8 cellular contexts compared by ENCODE assay signal in the genomic region with DNA sequence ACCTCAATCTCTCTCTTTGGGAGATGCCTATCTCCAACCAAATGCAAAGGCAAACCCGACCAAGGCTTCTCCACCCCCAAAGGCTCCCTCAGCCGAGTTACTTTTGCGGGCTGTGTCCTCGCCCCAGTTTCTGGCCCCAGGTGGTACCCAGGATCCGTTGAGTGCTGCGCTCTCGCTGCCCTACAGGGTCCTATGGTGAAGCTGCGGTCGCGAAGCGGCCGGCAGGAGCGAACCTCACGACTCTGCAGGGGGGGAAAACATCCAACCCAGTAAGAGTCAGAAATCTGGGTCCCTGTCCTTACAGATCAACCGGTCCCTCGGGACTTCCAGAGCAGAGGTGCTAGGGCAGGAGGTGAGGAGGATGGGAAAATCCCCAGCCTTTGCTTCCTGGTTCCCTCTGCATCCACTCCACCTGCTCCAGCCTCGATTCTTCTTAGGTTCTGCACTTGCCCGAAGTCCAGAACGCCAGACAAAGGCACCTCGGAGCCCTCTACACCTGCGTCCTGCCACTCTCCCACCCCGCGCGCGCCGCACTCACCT. TPM values are rescaled to one million over a fixed set of nuclear protein-coding genes. Genes with fewer than 3 reads are reported as not detected.
A peak's percentile ranks its signal among the peaks of the same experiment; 100 is the strongest.
DNase-seq lines count a peak whose midpoint lies in the region; ATAC-seq and TF ChIP-seq lines count a peak whose summit lies in the region.

No MANE protein-coding gene starts in this region.

- H3K27me3 ChIP-seq in lower lobe of right lung (ENCODE audit: low read depth) (peaks cover 32% of the 10 kb centered on the region), upper lobe of left lung (peaks cover 0 to 7% (median 2%) of the 10 kb centered on the region in 4 donors)

- no peak for TF ChIP-seq POLR2A in upper lobe of left lung (IDR thresholded peaks at IDR 0.05)

- H3K4me3 Mint-ChIP-seq in brain = peak overlapping the region; percentile 86 to 98 (median 92)

- H3K9me3 ChIP-seq in lower lobe of right lung (no peaks in the 10 kb centered on the region), upper lobe of left lung (no peaks in the 10 kb centered on the region)

- peaks cover 32% of the 10 kb centered on the region for H3K4me1 Mint-ChIP-seq in brain

- H3K36me3 ChIP-seq in lower lobe of right lung (no peaks in the 10 kb centered on the region), upper lobe of left lung (no peaks in the 10 kb centered on the region)

- DNase-seq in lower lobe of right lung (no peak), upper lobe of left lung (peak; percentile 25 to 41), COR-L47 (lab: John Stamatoyannopoulos, UW) (no peak), midbrain (lab: John Stamatoyannopoulos, UW) (no peak)

- peak overlapping the region; percentile 25 to 96 (median 73) for H3K27ac Mint-ChIP-seq in brain

- WGBS in upper lobe of left lung, 2 donors = 0 to 2% methylated on average over 2 to 18 of the region's 26 CpGs

- H3K4me1 ChIP-seq in lower lobe of right lung (peaks cover 19% of the 10 kb centered on the region), upper lobe of left lung (peaks cover 0 to 26% (median 24%) of the 10 kb centered on the region in 4 donors)

- peak overlapping the region; percentile 65 for H3K27ac ChIP-seq in lower lobe of right lung
- peak overlapping the region in 3 of 4 donors; percentile 8 to 80 (median 67) for H3K27ac ChIP-seq in upper lobe of left lung

- TF ChIP-seq EP300 in upper lobe of left lung (IDR thresholded peaks at IDR 0.05) = no peak

- H3K36me3 Mint-ChIP-seq in brain = no peaks in the 10 kb centered on the region

- no peaks in the 10 kb centered on the region for H3K9me3 Mint-ChIP-seq in brain

- H3K4me3 ChIP-seq in lower lobe of right lung (peak overlapping the region; percentile 67), upper lobe of left lung (peak overlapping the region; percentile 19 to 64 (median 54))

- ATAC-seq in GM19328 (IDR thresholded peaks at IDR 0.05; ENCODE audit: unreplicated experiment) (peak; percentile 11), HG03354 (IDR thresholded peaks at IDR 0.05; ENCODE audit: poor library complexity, severe bottlenecking, unreplicated experiment) (peak; percentile 11), lower lobe of right lung (peak; percentile 19 to 31), upper lobe of left lung (ENCODE audit: low FRiP score in 2 of 2) (peak; percentile 17 to 35), GM19397 (IDR thresholded peaks at IDR 0.05; ENCODE audit: unreplicated experiment) (no peak)

- H3K27me3 Mint-ChIP-seq in brain = peaks cover 59% of the 10 kb centered on the region

- TF ChIP-seq CTCF in brain (conservative IDR thresholded peaks at IDR 0.05) = no peak
- no peak for TF ChIP-seq CTCF in lower lobe of right lung (IDR thresholded peaks at IDR 0.05)
- TF ChIP-seq CTCF in upper lobe of left lung (IDR thresholded peaks at IDR 0.05) = no peak

- intact Hi-C loops in lower lobe of right lung (cut with DNase I) = no loop called here

RNA-seq across cellular contexts. Expression of gene HS3ST1, which starts 0.5 kb away (rescaled TPM):
- polyA plus RNA-seq in brain (ENCODE audit: insufficient read depth, low read depth, low replicate concordance) = 3.4 TPM
- total RNA-seq in lower lobe of right lung (3.8 TPM), upper lobe of left lung (10 to 100 TPM in 2 of 6 donors, 1 to 10 TPM in 4; 3.4 to 13.8 (median 7.2) TPM)

Comparison
In these comparisons a context has a peak if more than half of its experiments do, and no peak if none do; other contexts are left out.
1. DNase-seq: peak in upper lobe of left lung (2 of 2); none in lower lobe of right lung (single experiment), COR-L47 (single experiment) and midbrain (single experiment).